25 cellular contexts compared by ENCODE assay signal in the genomic region with DNA sequence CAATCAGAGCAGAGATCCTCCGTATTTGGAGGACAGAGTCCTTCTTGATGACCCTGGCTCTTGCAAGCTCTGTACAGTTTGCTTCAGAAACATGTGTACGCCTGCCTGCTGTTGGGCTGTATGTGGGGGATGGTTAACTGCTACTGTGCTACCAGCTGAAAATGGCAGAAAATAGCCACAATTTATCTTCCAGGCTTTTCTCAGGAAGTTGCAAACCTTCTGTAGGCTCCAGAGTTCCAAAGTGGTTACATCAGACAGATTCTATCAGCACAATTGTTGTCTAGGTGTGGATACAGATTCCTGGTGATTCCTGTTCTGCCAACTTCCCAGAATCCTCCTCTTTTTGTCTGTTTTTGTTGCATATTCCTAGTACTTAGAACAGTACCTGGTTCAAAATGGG. TPM values are rescaled to one million over a fixed set of nuclear protein-coding genes. Genes with fewer than 3 reads are reported as not detected.
A peak's percentile ranks its signal among the peaks of the same experiment; 100 is the strongest.
DNase-seq lines count a peak whose midpoint lies in the region; ATAC-seq, FAIRE-seq and TF ChIP-seq lines count a peak whose summit lies in the region.
"Had no signal": no experiment of that assay in that cellular context is flagged by ENCODE, and none has a peak within 500 bp of the region (broad histone marks: within the 10 kb centered on the region; RNA-seq: fewer than 3 reads in every experiment).

No MANE protein-coding gene starts in this region.

- peaks cover 16% of the 10 kb centered on the region for H3K4me1 Mint-ChIP-seq in astrocyte (ENCODE audit: low read depth, unreplicated experiment)
- H3K4me1 Mint-ChIP-seq: naive B cell had no signal

- no peak overlapping the region for H2AFZ ChIP-seq in astrocyte (ENCODE audit: low read depth, low read length)
- H2AFZ ChIP-seq: parathyroid adenoma had no signal

- POLR2A ChIA-PET in A673 (lab: Charles Lee; ENCODE audit: low non-redundant PET), result no interaction called here

- peaks cover 21% of the 10 kb centered on the region for H3K36me3 Mint-ChIP-seq in astrocyte (ENCODE audit: low read depth, unreplicated experiment)

- H3K4me1 ChIP-seq in A673 (ENCODE audit: insufficient read depth, low read length, poor library complexity, severe bottlenecking) (no peaks in the 10 kb centered on the region), astrocyte (ENCODE audit: insufficient read depth, low read length) (no peaks in the 10 kb centered on the region), psoas muscle (no peaks in the 10 kb centered on the region)
- H3K4me1 ChIP-seq: left ventricle myocardium inferior, parathyroid adenoma, Peyer's patch, testis had no signal

- 88 to 98% (median 91%) methylated on average over 2 of the region's 2 CpGs for WGBS in psoas muscle, 3 donors

- H3K4me3 ChIP-seq in A673 (ENCODE audit: low read depth, low read length, poor library complexity, severe bottlenecking), result no peak overlapping the region
- no peak overlapping the region for H3K4me3 ChIP-seq in astrocyte (ENCODE audit: insufficient read depth, low read depth, low read length)
- H3K4me3 ChIP-seq in psoas muscle, result no peak overlapping the region
- H3K4me3 ChIP-seq: left ventricle myocardium inferior, Peyer's patch, skin epidermis, testis had no signal

- peak overlapping the region; percentile 92 for H3K27ac Mint-ChIP-seq in astrocyte (ENCODE audit: unreplicated experiment)

- H3K27me3 ChIP-seq in A673 (replicated peaks; ENCODE audit: insufficient read depth, low read depth, low read length, poor library complexity) (no peaks in the 10 kb centered on the region), astrocyte (ENCODE audit: insufficient read depth, low read length) (no peaks in the 10 kb centered on the region), psoas muscle (ENCODE audit: insufficient read depth in 3 of 3, low read length in 2 of 3) (no peaks in the 10 kb centered on the region)
- H3K27me3 ChIP-seq: Peyer's patch, testis had no signal

- no peaks in the 10 kb centered on the region for H3K27me3 Mint-ChIP-seq in astrocyte (ENCODE audit: low read depth, unreplicated experiment)
- H3K27me3 Mint-ChIP-seq: naive B cell had no signal

- peaks cover 3% of the 10 kb centered on the region for H4K20me1 ChIP-seq in astrocyte (ENCODE audit: insufficient read depth, low read length)

- TF ChIP-seq CTCF in A673 (conservative IDR thresholded peaks at IDR 0.05; ENCODE audit: low read depth, low read length) (no peak), astrocyte (IDR thresholded peaks at IDR 0.05; ENCODE audit: insufficient read depth, low read depth, low read length) (no peak), psoas muscle (IDR thresholded peaks at IDR 0.05) (no peak)

- BruUV-seq in A673 (replicated peaks; lab: Mats Ljungman, UMichigan), result no TSS peak

- CTCF ChIA-PET in A673 (lab: Charles Lee), result no interaction called here

- no peak for DNase-seq in A673 (ENCODE audit: low spot score)
- peak; percentile 22 for DNase-seq in ELR (ENCODE audit: low read depth)
- peak; percentile 33 for DNase-seq in astrocyte (ENCODE audit: low read depth)
- DNase-seq in kidney glomerular epithelial cell (lab: John Stamatoyannopoulos, UW), result peak; percentile 26
- no peak for DNase-seq in NCI-H510A treated with DMSO at 0.1 percent for 48 hours (lab: John Stamatoyannopoulos, UW)
- no peak for DNase-seq in psoas muscle
- DNase-seq in activated CD4-positive, alpha-beta T cell treated with anti-CD3 and anti-CD28 coated beads, Interleukin-2, amount 50 U/mL, for 1 hour, result no peak
- no peak for DNase-seq in sciatic nerve (ENCODE audit: low spot score)
- DNase-seq: activated T-cell treated with anti-CD3 and anti-CD28 coated beads for 4 hours; AML-193; COR-L47; foreskin melanocyte; GDM1; left ventricle myocardium inferior; naive B cell; NCI-H2029 treated with DMSO at 0.1 percent for 48 hours; NCI-H69; Peyer's patch; stimulated activated CD4-positive, alpha-beta T cell treated with anti-CD3 and anti-CD28 coated beads, Interleukin-4, amount 100 ng/mL, for 4 hours; stimulated activated CD8-positive, alpha-beta memory T cell treated with anti-CD3 and anti-CD28 coated beads, Interleukin-4, amount 100 ng/mL, for 48 hours; testis had no signal

- H3K4me2 ChIP-seq in astrocyte (ENCODE audit: low read length), result no peak overlapping the region

- H3K27ac ChIP-seq in A673 (ENCODE audit: low read depth, low read length, poor library complexity, severe bottlenecking) (peak overlapping the region; percentile 4), astrocyte (ENCODE audit: low read depth, low read length) (no peak overlapping the region), psoas muscle (no peak overlapping the region)
- H3K27ac ChIP-seq: left ventricle myocardium inferior, parathyroid adenoma, Peyer's patch, skin epidermis, testis had no signal

- no peak overlapping the region for H3K9ac ChIP-seq in astrocyte (ENCODE audit: low read length)
- H3K9ac ChIP-seq: parathyroid adenoma had no signal

- H3K36me3 ChIP-seq in A673 (ENCODE audit: insufficient read depth, low read length, poor library complexity, severe bottlenecking) (peaks cover 74% of the 10 kb centered on the region), astrocyte (ENCODE audit: insufficient read depth, low read length) (peaks cover 45% of the 10 kb centered on the region), psoas muscle (ENCODE audit: insufficient read depth in 1 of 2, low read depth in 1 of 2) (peaks cover 8 to 100% of the 10 kb centered on the region in 2 donors)

- intact Hi-C loops in A673 (cut with micrococcal nuclease; ENCODE audit: unreplicated experiment), result no loop called here
- intact Hi-C loops in psoas muscle (cut with DNase I), result loop anchor here (5.0 to 10.0 kb wide), 2 partner anchors 89 to 117 kb away; no protein-coding TSS in a partner anchor
- intact Hi-C loops in sciatic nerve (cut with DNase I), result no loop called here

- H3K9me3 Mint-ChIP-seq in astrocyte (ENCODE audit: unreplicated experiment), result no peaks in the 10 kb centered on the region
- H3K9me3 Mint-ChIP-seq: naive B cell had no signal

- ATAC-seq in psoas muscle (no peak), sciatic nerve (no peak)

- no peaks in the 10 kb centered on the region for H3K9me3 ChIP-seq in A673 (ENCODE audit: low read depth, low read length, poor library complexity, severe bottlenecking)
- H3K9me3 ChIP-seq in astrocyte (ENCODE audit: insufficient read depth, low read depth, low read length), result no peaks in the 10 kb centered on the region
- no peaks in the 10 kb centered on the region for H3K9me3 ChIP-seq in psoas muscle
- H3K9me3 ChIP-seq: left ventricle myocardium inferior, Peyer's patch, testis had no signal

- no peak for FAIRE-seq in astrocyte (lab: Jason Lieb, UNC)
- FAIRE-seq: GM12892, TTC549 had no signal

- peak overlapping the region; percentile 65 for H3K4me3 Mint-ChIP-seq in astrocyte (ENCODE audit: unreplicated experiment)
- H3K4me3 Mint-ChIP-seq: naive B cell had no signal

- H3K79me2 ChIP-seq in astrocyte (ENCODE audit: insufficient read depth, low read length), result no peaks in the 10 kb centered on the region

RNA-seq across cellular contexts. Expression of gene DDX46, which starts 35.6 kb away (rescaled TPM):
- 110 and 128 TPM in 2 replicates for total RNA-seq in A673 (2021)
- 43.6 and 46.2 TPM in 2 replicates for total RNA-seq in astrocyte
- 10 to 100 TPM; 37.7 to 48.7 (median 47.0) TPM for total RNA-seq in psoas muscle
- 10 to 100 TPM; 16.5 to 47.3 (median 24.4) TPM for polyA plus RNA-seq in psoas muscle
- 47.2 TPM for total RNA-seq in sciatic nerve

RNA-seq across cellular contexts. Expression of gene C5orf24, which starts 51.6 kb away (rescaled TPM):
- 66.4 and 67.6 TPM in 2 replicates for total RNA-seq in A673 (2021)
- 88.4 and 96.9 TPM in 2 replicates for total RNA-seq in astrocyte
- 10 to 100 TPM; 24.7 to 28.3 (median 25.3) TPM for total RNA-seq in psoas muscle
- 10 to 100 TPM; 16.0 to 31.4 (median 26.5) TPM for polyA plus RNA-seq in psoas muscle
- 50.1 TPM for total RNA-seq in sciatic nerve

RNA-seq across cellular contexts. Expression of gene CAMLG, which starts 55.8 kb away (rescaled TPM):
- 37.6 and 38.8 TPM in 2 replicates for total RNA-seq in A673 (2021)
- 25.7 and 27.7 TPM in 2 replicates for total RNA-seq in astrocyte
- total RNA-seq in psoas muscle, result 10 to 100 TPM; 25.8 to 44.9 (median 29.6) TPM
- polyA plus RNA-seq in psoas muscle, result 10 to 100 TPM; 29.8 to 56.5 (median 48.1) TPM
- total RNA-seq in sciatic nerve, result 37.8 TPM

Comparison
In these comparisons a context has a peak if more than half of its experiments do, and no peak if none do; other contexts are left out.
1. DNase-seq: peak in ELR (single experiment), astrocyte (single experiment) and kidney glomerular epithelial cell (single experiment); none in A673 (single experiment), NCI-H510A treated with DMSO at 0.1 percent for 48 hours (single experiment), psoas muscle (0 of 2), activated CD4-positive, alpha-beta T cell treated with anti-CD3 and anti-CD28 coated beads, Interleukin-2, amount 50 U/mL, for 1 hour (single experiment) and sciatic nerve (single experiment).
2. intact Hi-C loops: an anchor here in psoas muscle (5.0 to 10.0 kb wide); none called in A673 and sciatic nerve.